ENCODE assay signal across 8 cellular contexts in genomic region chr5:37248970-37249819, GRCh38. TPM values are rescaled to one million over a fixed set of nuclear protein-coding genes. Genes with fewer than 3 reads are reported as not detected.
DNase-seq lines count a peak whose midpoint lies in the region; ATAC-seq, FAIRE-seq and TF ChIP-seq lines count a peak whose summit lies in the region.

TSS of gene CPLANE1 (minus strand) at chr5:37249376. CDS start at chr5:37247698, 1,678 bp downstream.

- H3K27ac ChIP-seq in SK-N-SH (ENCODE audit: low read depth in 2 of 2, low read length in 1 of 2) (peak within 1 kb of the TSS; percentile 71 to 77), pancreas (peak within 1 kb of the TSS; percentile 83 to 92 (median 86)), tibial nerve (peak within 1 kb of the TSS; percentile 79 to 98 (median 90))

- H3K4me2 ChIP-seq in SK-N-SH = peak within 1 kb of the TSS; percentile 89

- H3K4me1 Mint-ChIP-seq in activated naive CD8-positive, alpha-beta T cell treated with anti-CD3 and anti-CD28 coated beads for 36 hours = peaks cover 17% of the 10 kb centered on the region

- 2% methylated on average over 21 of the region's 88 CpGs for WGBS in SK-N-SH (ENCODE audit: low lambda C conversion rate)
- 0% methylated on average over 55 to 88 of the region's 88 CpGs for WGBS in pancreas, 2 donors
- 1 to 2% methylated on average over 63 to 78 of the region's 88 CpGs for WGBS in tibial nerve, 2 donors

- H3K4me1 ChIP-seq in SK-N-SH (ENCODE audit: control insufficient read depth in 1 of 2, insufficient read depth in 2 of 2, low read depth in 1 of 2, low read length in 1 of 2) (peaks cover 0 to 5% of the 10 kb centered on the region in 2 experiments; a peak in 2 of 4 replicates), pancreas (peaks cover 0 to 9% (median 4%) of the 10 kb centered on the region in 3 donors), tibial nerve (peaks cover 0 to 37% (median 20%) of the 10 kb centered on the region in 4 donors)

- H3K27ac Mint-ChIP-seq in activated naive CD8-positive, alpha-beta T cell treated with anti-CD3 and anti-CD28 coated beads for 36 hours = peak within 1 kb of the TSS; percentile 48

- H3K27me3 ChIP-seq in SK-N-SH (ENCODE audit: insufficient read depth) (no peaks in the 10 kb centered on the region), pancreas (no peaks in the 10 kb centered on the region), tibial nerve (no peaks in the 10 kb centered on the region)

- no peak for TF ChIP-seq EP300 in SK-N-SH (IDR thresholded peaks at IDR 0.05; ENCODE audit: borderline replicate concordance in 1 of 2, low read depth in 1 of 2, low read length in 1 of 2)
- TF ChIP-seq EP300 in tibial nerve (IDR thresholded peaks at IDR 0.05) = peak in 1 of 2 donors; percentile 64

- peak within 1 kb of the TSS; percentile 99 for H2AFZ ChIP-seq in SK-N-SH (ENCODE audit: low read depth)

- POLR2A ChIA-PET in SK-N-SH (lab: Yijun Ruan, JAX) = interaction anchor here (1.0 to 1.7 kb wide), 2 partner anchors 122 to 130 kb away, joined by 3 to 6 read pairs; partner anchors contain the start of genes NUP155 and WDR70

- H3K36me3 ChIP-seq in SK-N-SH (replicated peaks in 1 of 2; ENCODE audit: control insufficient read depth in 1 of 2, insufficient read depth in 2 of 2, low read length in 1 of 2) (peaks cover 0 to 5% of the 10 kb centered on the region in 2 experiments), pancreas (no peaks in the 10 kb centered on the region), tibial nerve (no peaks in the 10 kb centered on the region)

- intact Hi-C loops in head of caudate nucleus (cut with DNase I) (no loop called here), pancreas (cut with DNase I) (no loop called here)

- no peak for FAIRE-seq in pancreas (lab: Jason Lieb, UNC)

- ATAC-seq in pancreas = peak; percentile 94 to 97 (median 96)

- H3K9me3 ChIP-seq in SK-N-SH (no peaks in the 10 kb centered on the region), pancreas (no peaks in the 10 kb centered on the region), tibial nerve (peaks cover 0 to 4% (median 0%) of the 10 kb centered on the region in 4 donors)

- CTCF ChIA-PET in SK-N-SH (lab: Yijun Ruan, JAX) = interaction anchor here (0.6 to 1.4 kb wide), 3 partner anchors 16 to 130 kb away, joined by 3 to 4 read pairs (median 3); partner anchors contain the start of gene WDR70

- peak; percentile 81 for DNase-seq in GDM1 (lab: John Stamatoyannopoulos, UW)
- peak; percentile 62 for DNase-seq in H4 (ENCODE audit: low spot score)
- DNase-seq in LoVo (ENCODE audit: low spot score) = peak; percentile 86
- peak; percentile 94 for DNase-seq in SK-N-SH
- peak; percentile 72 for DNase-seq in activated naive CD8-positive, alpha-beta T cell treated with anti-CD3 and anti-CD28 coated beads for 36 hours
- peak; percentile 29 to 90 (median 79) for DNase-seq in head of caudate nucleus
- DNase-seq in pancreas = peak; percentile 70 to 91 (median 79)
- peak; percentile 38 to 39 for DNase-seq in tibial nerve (ENCODE audit: low spot score in 2 of 2)

- no peaks in the 10 kb centered on the region for H3K36me3 Mint-ChIP-seq in activated naive CD8-positive, alpha-beta T cell treated with anti-CD3 and anti-CD28 coated beads for 36 hours

- no peak for TF ChIP-seq RAD21 in SK-N-SH (IDR thresholded peaks at IDR 0.05; ENCODE audit: low read length)

- peak; percentile 25 to 72 for TF ChIP-seq POLR2A in tibial nerve (IDR thresholded peaks at IDR 0.05)

- H3K79me2 ChIP-seq in SK-N-SH (ENCODE audit: insufficient read depth) = peaks cover 41% of the 10 kb centered on the region

- 0 out of 2 replicates have a peak, but pooled peaks cover 4% of the 10 kb centered on the region for H4K20me1 ChIP-seq in SK-N-SH (ENCODE audit: insufficient read depth)

- TF ChIP-seq CTCF in SK-N-SH (IDR thresholded peaks at IDR 0.05) (no peak), pancreas (IDR thresholded peaks at IDR 0.05) (no peak), tibial nerve (IDR thresholded peaks at IDR 0.05) (peak in 2 of 5 experiments; percentile 6 to 29)

- H3F3A ChIP-seq in SK-N-SH (replicated peaks; ENCODE audit: insufficient read depth) = peaks cover 10% of the 10 kb centered on the region

- no peaks in the 10 kb centered on the region for H3K9me2 ChIP-seq in SK-N-SH

- H3K9ac ChIP-seq in SK-N-SH = peak within 1 kb of the TSS; percentile 87

- H3K4me3 ChIP-seq in SK-N-SH (ENCODE audit: low read depth in 2 of 2, low read length in 1 of 2) (peak within 1 kb of the TSS; percentile 74 to 87), pancreas (peak within 1 kb of the TSS; percentile 42 to 86 (median 74)), tibial nerve (peak within 1 kb of the TSS; percentile 62 to 94 (median 74))

- no peaks in the 10 kb centered on the region for H3K27me3 Mint-ChIP-seq in activated naive CD8-positive, alpha-beta T cell treated with anti-CD3 and anti-CD28 coated beads for 36 hours

- H3K4me3 Mint-ChIP-seq in activated naive CD8-positive, alpha-beta T cell treated with anti-CD3 and anti-CD28 coated beads for 36 hours = peak within 1 kb of the TSS; percentile 80

- H3K9me3 Mint-ChIP-seq in activated naive CD8-positive, alpha-beta T cell treated with anti-CD3 and anti-CD28 coated beads for 36 hours = no peaks in the 10 kb centered on the region

TF ChIP-seq in SK-N-SH, 30 proteins besides CTCF, POLR2A, EP300 and RAD21:
- TF ChIP-seq NRF1 (IDR thresholded peaks at IDR 0.05; ENCODE audit: low read depth, low read length) (peak; percentile 69), POLR2AphosphoS5 (IDR thresholded peaks at IDR 0.05; ENCODE audit: low read depth, low read length) (peak; percentile 55; the same call in 1 of the 2 replicates), SIN3A (IDR thresholded peaks at IDR 0.05; ENCODE audit: borderline replicate concordance, low read depth, low read length) (peak; percentile 56; the same call in 1 of the 2 replicates), TAF1 (IDR thresholded peaks at IDR 0.05; ENCODE audit: borderline replicate concordance, low read depth, low read length) (peak; percentile 64; the same call in 1 of the 2 replicates), IRF3 (IDR thresholded peaks at IDR 0.05; ENCODE audit: low read depth, low read length) (no peak)
TF ChIP-seq in SK-N-SH: peak in this region for 4.

RNA-seq across cellular contexts. Expression of gene CPLANE1, which starts in this region (rescaled TPM):
- total RNA-seq in H4 (2014; rRNA removed; shearing (Covaris generic)) = 4.8 and 13.8 TPM in 2 replicates
- polyA plus RNA-seq in SK-N-SH (2012; rRNA removed) (3.6 TPM in 2 replicates), pancreas (1 to 10 TPM; 3.5 to 3.6 TPM)
- 3.1 and 3.9 TPM in 2 replicates for polyA plus RNA-seq in SK-N-SH (2012; cell fraction: cytosol; rRNA removed)
- polyA plus RNA-seq in SK-N-SH (2012; cell fraction: nucleus; rRNA removed) = 7.3 and 12.2 TPM in 2 replicates
- 1 to 10 TPM; 5.8 TPM for total RNA-seq in activated naive CD8-positive, alpha-beta T cell treated with anti-CD3 and anti-CD28 coated beads for 36 hours
- total RNA-seq in pancreas (10 to 100 TPM in 1 of 6 donors, 1 to 10 TPM in 5; 4.7 to 11.0 (median 8.6) TPM), tibial nerve (10 to 100 TPM; 50.0 to 80.0 (median 61.1) TPM)

Comparison
In these comparisons a context has a peak if more than half of its experiments do, and no peak if none do; other contexts are left out.
1. Peak in every context shown above with its lines: DNase-seq, ATAC-seq, H3K4me3 ChIP-seq and H3K27ac ChIP-seq.
2. DNase-seq: peak in every context shown above with its lines; median percentile 94 in SK-N-SH; 86 in LoVo; 81 in GDM1; 79 in head of caudate nucleus; 79 in pancreas; 72 in activated naive CD8-positive, alpha-beta T cell treated with anti-CD3 and anti-CD28 coated beads for 36 hours; 62 in H4; 38 in tibial nerve.